Comparison of ENCODE assay signal across 12 cellular contexts in genomic region chr10:11517150-11517549, GRCh38.
DNase-seq lines count a peak whose midpoint lies in the region; ATAC-seq, FAIRE-seq and TF ChIP-seq lines count a peak whose summit lies in the region.
"Had no signal": no experiment of that assay in that cellular context is flagged by ENCODE, and none has a peak within 500 bp of the region (broad histone marks: within the 10 kb centered on the region; RNA-seq: fewer than 3 reads in every experiment).

No MANE protein-coding gene starts in this region.

- POLR2A ChIA-PET in activated CD8-positive, alpha-beta T cell treated with anti-CD3 and anti-CD28 coated beads for 36 hours (lab: Charles Lee), result interaction anchor here (1.1 kb wide), 1 partner anchor 241 kb away, joined by 3 read pairs; no protein-coding TSS in a partner anchor
- POLR2A ChIA-PET in activated CD8-positive, alpha-beta T cell treated with anti-CD3 and anti-CD28 coated beads, Interleukin-2, amount 10 ng/mL, durations not matched to agents 7 days and 5 days (lab: Charles Lee), result no interaction called here

- H3K9ac ChIP-seq in smooth muscle cell (ENCODE audit: low read depth), result peak overlapping the region; percentile 59

- CTCF ChIA-PET in activated CD8-positive, alpha-beta T cell treated with anti-CD3 and anti-CD28 coated beads for 36 hours (lab: Charles Lee), result interaction anchor here (4.2 kb wide), 1 partner anchor 241 kb away, joined by 27 read pairs; no protein-coding TSS in a partner anchor
- CTCF ChIA-PET in activated CD8-positive, alpha-beta T cell treated with anti-CD3 and anti-CD28 coated beads, Interleukin-2, amount 10 ng/mL, durations not matched to agents 7 days and 5 days (lab: Charles Lee), result interaction anchor here (0.9 to 2.6 kb wide), 3 partner anchors 104 to 266 kb away, joined by 3 to 23 read pairs (median 4); no protein-coding TSS in a partner anchor

- H3K36me3 ChIP-seq in GM23338 (ENCODE audit: insufficient read depth) (no peaks in the 10 kb centered on the region), smooth muscle cell (ENCODE audit: low read depth) (no peaks in the 10 kb centered on the region)
- H3K36me3 ChIP-seq: uterus had no signal

- no peak overlapping the region for H3K4me2 ChIP-seq in GM23338
- H3K4me2 ChIP-seq in smooth muscle cell, result peak overlapping the region; percentile 53

- H2AFZ ChIP-seq in GM23338, result no peak overlapping the region
- no peak overlapping the region for H2AFZ ChIP-seq in smooth muscle cell (ENCODE audit: low read depth)

- no peaks in the 10 kb centered on the region for H3K9me2 ChIP-seq in GM23338 (ENCODE audit: insufficient read depth)

- 0 out of 2 replicates have a peak overlapping the region, but pooled peaks have one; percentile 26 for H3K27ac ChIP-seq in GM23338 (ENCODE audit: low read depth)
- H3K27ac ChIP-seq in smooth muscle cell (ENCODE audit: low read depth), result peak overlapping the region; percentile 77
- H3K27ac ChIP-seq: uterus had no signal

- FAIRE-seq in HTR-8/SVneo (lab: Jason Lieb, UNC), result no peak

- H3K27me3 Mint-ChIP-seq in activated CD8-positive, alpha-beta T cell treated with anti-CD3 and anti-CD28 coated beads for 36 hours, result no peaks in the 10 kb centered on the region
- peaks cover 4% of the 10 kb centered on the region for H3K27me3 Mint-ChIP-seq in activated CD8-positive, alpha-beta T cell treated with anti-CD3 and anti-CD28 coated beads, Interleukin-2, amount 10 ng/mL, durations not matched to agents 7 days and 5 days (ENCODE audit: low read depth)
- no peaks in the 10 kb centered on the region for H3K27me3 Mint-ChIP-seq in GM23338 (ENCODE audit: insufficient read depth, low read depth, poor library complexity)

- peaks cover 20% of the 10 kb centered on the region for H3K4me1 Mint-ChIP-seq in activated CD8-positive, alpha-beta T cell treated with anti-CD3 and anti-CD28 coated beads for 36 hours (ENCODE audit: low read depth)
- peaks cover 17% of the 10 kb centered on the region for H3K4me1 Mint-ChIP-seq in activated CD8-positive, alpha-beta T cell treated with anti-CD3 and anti-CD28 coated beads, Interleukin-2, amount 10 ng/mL, durations not matched to agents 7 days and 5 days (ENCODE audit: low read depth)
- peaks cover 11% of the 10 kb centered on the region; the same call in 2 of the 3 replicates for H3K4me1 Mint-ChIP-seq in GM23338

- H4K20me1 ChIP-seq in GM23338 (replicated peaks; ENCODE audit: insufficient read depth) (peaks cover 6% of the 10 kb centered on the region; the same call in 1 of the 2 replicates), smooth muscle cell (ENCODE audit: low read depth) (no peaks in the 10 kb centered on the region)

- H3K4me3 Mint-ChIP-seq in activated CD8-positive, alpha-beta T cell treated with anti-CD3 and anti-CD28 coated beads for 36 hours, result no peak overlapping the region
- H3K4me3 Mint-ChIP-seq in activated CD8-positive, alpha-beta T cell treated with anti-CD3 and anti-CD28 coated beads, Interleukin-2, amount 10 ng/mL, durations not matched to agents 7 days and 5 days, result no peak overlapping the region
- no peak overlapping the region for H3K4me3 Mint-ChIP-seq in GM23338
- H3K4me3 Mint-ChIP-seq: activated CD8-positive, alpha-beta memory T cell treated with anti-CD3 and anti-CD28 coated beads, Interleukin-2, amount 10 ng/mL, durations not matched to agents 7 days and 5 days; neural crest cell had no signal

- peak; percentile 35 for ATAC-seq in activated CD8-positive, alpha-beta T cell treated with anti-CD3 and anti-CD28 coated beads for 36 hours
- ATAC-seq in activated CD8-positive, alpha-beta T cell treated with anti-CD3 and anti-CD28 coated beads, Interleukin-2, amount 10 ng/mL, durations not matched to agents 7 days and 5 days, result no peak
- no peak for ATAC-seq in GM23338
- ATAC-seq: activated CD8-positive, alpha-beta memory T cell treated with anti-CD3 and anti-CD28 coated beads, Interleukin-2, amount 10 ng/mL, durations not matched to agents 7 days and 5 days had no signal

- 76% methylated on average over 1 of the region's 1 CpG for WGBS in smooth muscle cell (ENCODE audit: low lambda C conversion rate)

- H3K4me1 ChIP-seq in GM23338 (ENCODE audit: insufficient read depth) (0 out of 2 replicates have a peak, but pooled peaks cover 6% of the 10 kb centered on the region), smooth muscle cell (ENCODE audit: low read depth) (peaks cover 15% of the 10 kb centered on the region)
- H3K4me1 ChIP-seq: uterus had no signal

- no peak overlapping the region for H3K4me3 ChIP-seq in GM23338
- no peak overlapping the region for H3K4me3 ChIP-seq in smooth muscle cell
- H3K4me3 ChIP-seq: uterus had no signal

- H3K9me3 Mint-ChIP-seq in activated CD8-positive, alpha-beta T cell treated with anti-CD3 and anti-CD28 coated beads for 36 hours, result no peaks in the 10 kb centered on the region
- no peaks in the 10 kb centered on the region for H3K9me3 Mint-ChIP-seq in activated CD8-positive, alpha-beta T cell treated with anti-CD3 and anti-CD28 coated beads, Interleukin-2, amount 10 ng/mL, durations not matched to agents 7 days and 5 days (ENCODE audit: insufficient read depth)
- no peaks in the 10 kb centered on the region for H3K9me3 Mint-ChIP-seq in GM23338
- H3K9me3 Mint-ChIP-seq: neural crest cell had no signal

- no peak for TF ChIP-seq CTCF in activated CD8-positive, alpha-beta T cell treated with anti-CD3 and anti-CD28 coated beads for 36 hours (IDR thresholded peaks at IDR 0.05)
- TF ChIP-seq CTCF in GM23338 (conservative IDR thresholded peaks at IDR 0.05; ENCODE audit: low read depth in 2 of 2), result no peak
- TF ChIP-seq CTCF in smooth muscle cell (IDR thresholded peaks at IDR 0.05; ENCODE audit: borderline replicate concordance, insufficient read depth, poor library complexity, severe bottlenecking), result no peak

- H3K9me3 ChIP-seq in smooth muscle cell (replicated peaks; ENCODE audit: low read depth), result no peaks in the 10 kb centered on the region
- H3K9me3 ChIP-seq: uterus had no signal

- no peak overlapping the region for H3K27ac Mint-ChIP-seq in activated CD8-positive, alpha-beta T cell treated with anti-CD3 and anti-CD28 coated beads for 36 hours
- no peak overlapping the region for H3K27ac Mint-ChIP-seq in activated CD8-positive, alpha-beta T cell treated with anti-CD3 and anti-CD28 coated beads, Interleukin-2, amount 10 ng/mL, durations not matched to agents 7 days and 5 days
- 0 out of 2 replicates have a peak overlapping the region, but pooled peaks have one; percentile 0 for H3K27ac Mint-ChIP-seq in GM23338
- H3K27ac Mint-ChIP-seq: activated CD8-positive, alpha-beta memory T cell treated with anti-CD3 and anti-CD28 coated beads, Interleukin-2, amount 10 ng/mL, durations not matched to agents 7 days and 5 days had no signal

- H3K27me3 ChIP-seq in GM23338 (ENCODE audit: insufficient read depth), result no peaks in the 10 kb centered on the region
- H3K27me3 ChIP-seq in smooth muscle cell (ENCODE audit: low read depth), result no peaks in the 10 kb centered on the region
- H3K27me3 ChIP-seq: uterus had no signal

- intact Hi-C loops in activated CD8-positive, alpha-beta T cell treated with anti-CD3 and anti-CD28 coated beads for 36 hours (cut with micrococcal nuclease), result loop anchor here (5.0 kb wide), 2 partner anchors 95 to 195 kb away; partner anchors contain the start of gene USP6NL

- H3F3A ChIP-seq in GM23338 (replicated peaks; ENCODE audit: low read depth) (no peaks in the 10 kb centered on the region), smooth muscle cell (ENCODE audit: low read depth) (peaks cover 13% of the 10 kb centered on the region)

- DNase-seq in activated CD8-positive, alpha-beta T cell treated with anti-CD3 and anti-CD28 coated beads for 36 hours, result peak; percentile 30
- no peak for DNase-seq in activated CD8-positive, alpha-beta T cell treated with anti-CD3 and anti-CD28 coated beads, Interleukin-2, amount 10 ng/mL, durations not matched to agents 7 days and 5 days
- DNase-seq in GM23338 (ENCODE audit: low spot score), result no peak
- DNase-seq in HPDE6-E6E7 (ENCODE audit: extremely low spot score), result peak; percentile 1
- no peak for DNase-seq in smooth muscle cell (lab: John Stamatoyannopoulos, UW; ENCODE audit: unreplicated experiment)
- DNase-seq in activated gamma-delta T cell (lab: John Stamatoyannopoulos, UW), result no peak
- DNase-seq in DMS153 (lab: John Stamatoyannopoulos, UW), result no peak
- DNase-seq in HTR-8/SVneo (ENCODE audit: insufficient read length, low spot score), result no peak
- DNase-seq: activated CD8-positive, alpha-beta memory T cell treated with anti-CD3 and anti-CD28 coated beads, Interleukin-2, amount 10 ng/mL, durations not matched to agents 7 days and 5 days; NCI-H1092 treated with DMSO at 0.1 percent for 48 hours; uterus had no signal

- H3K79me2 ChIP-seq in GM23338 (replicated peaks; ENCODE audit: insufficient read depth) (peaks cover 5% of the 10 kb centered on the region; the same call in 1 of the 2 replicates), smooth muscle cell (ENCODE audit: low read depth) (peaks cover 6% of the 10 kb centered on the region)

- H3K36me3 Mint-ChIP-seq in activated CD8-positive, alpha-beta T cell treated with anti-CD3 and anti-CD28 coated beads for 36 hours (ENCODE audit: low read depth), result no peaks in the 10 kb centered on the region
- H3K36me3 Mint-ChIP-seq in activated CD8-positive, alpha-beta T cell treated with anti-CD3 and anti-CD28 coated beads, Interleukin-2, amount 10 ng/mL, durations not matched to agents 7 days and 5 days (ENCODE audit: low read depth), result no peaks in the 10 kb centered on the region
- no peaks in the 10 kb centered on the region for H3K36me3 Mint-ChIP-seq in GM23338 (ENCODE audit: low read depth)
- H3K36me3 Mint-ChIP-seq: activated CD8-positive, alpha-beta memory T cell treated with anti-CD3 and anti-CD28 coated beads, Interleukin-2, amount 10 ng/mL, durations not matched to agents 7 days and 5 days had no signal

TF ChIP-seq in GM23338, 12 proteins besides CTCF, POLR2A, EP300 and RAD21 (continues in another document):
- no peak for TF ChIP-seq JUNB (IDR thresholded peaks at IDR 0.05; ENCODE audit: unreplicated experiment)
- no peak for TF ChIP-seq ZNF114 (CRISPR knock-in tag; IDR thresholded peaks at IDR 0.05)
- no peak for TF ChIP-seq NANOG (IDR thresholded peaks at IDR 0.05; ENCODE audit: borderline replicate concordance)
- no peak for TF ChIP-seq EZH2phosphoT487 (IDR thresholded peaks at IDR 0.05; ENCODE audit: unreplicated experiment)

Comparison
In these comparisons a context has a peak if more than half of its experiments do, and no peak if none do; other contexts are left out.
1. DNase-seq: peak in activated CD8-positive, alpha-beta T cell treated with anti-CD3 and anti-CD28 coated beads for 36 hours (single experiment) and HPDE6-E6E7 (single experiment); none in activated CD8-positive, alpha-beta T cell treated with anti-CD3 and anti-CD28 coated beads, Interleukin-2, amount 10 ng/mL, durations not matched to agents 7 days and 5 days (single experiment), GM23338 (single experiment), smooth muscle cell (single experiment), activated gamma-delta T cell (single experiment), DMS153 (single experiment) and HTR-8/SVneo (single experiment).